In genomic region chr20:3707508-3707899, GRCh38 we compare ENCODE assay signal across 22 cellular contexts. TPM values are rescaled to one million over a fixed set of nuclear protein-coding genes. Genes with fewer than 3 reads are reported as not detected.
DNase-seq lines count a peak whose midpoint lies in the region; ATAC-seq, FAIRE-seq and TF ChIP-seq lines count a peak whose summit lies in the region.
"Had no signal": no experiment of that assay in that cellular context is flagged by ENCODE, and none has a peak within 500 bp of the region (broad histone marks: within the 10 kb centered on the region; RNA-seq: fewer than 3 reads in every experiment).

No MANE protein-coding gene starts in this region.

- H4K91ac ChIP-seq in H1 (replicated peaks; ENCODE audit: insufficient read length, low read length), result no peak overlapping the region

- no peak overlapping the region for H3K9ac ChIP-seq in H1 (replicated peaks in 1 of 4; ENCODE audit: extremely low read depth in 1 of 4, low read depth in 3 of 4, low read length in 3 of 4)

- TF ChIP-seq POLR2A in H1 (IDR thresholded peaks at IDR 0.05; ENCODE audit: control extremely low read depth in 1 of 2, low read depth in 2 of 2, low read length in 2 of 2), result no peak

- H3K27ac ChIP-seq in HEK293 (ENCODE audit: extremely low read depth, low read depth, low read length) (no peak overlapping the region), H1 (ENCODE audit: low read depth, low read length) (no peak overlapping the region), psoas muscle (peak overlapping the region; percentile 68), upper lobe of right lung (no peak overlapping the region)

- no peak overlapping the region for H3K4me2 ChIP-seq in H1 (ENCODE audit: insufficient read depth in 1 of 2, low read depth in 2 of 2, low read length in 2 of 2)

- no peak overlapping the region for H2BK5ac ChIP-seq in H1 (ENCODE audit: low read depth, low read length)

- no peak overlapping the region for H3K14ac ChIP-seq in H1 (ENCODE audit: insufficient read length)

- no peak overlapping the region for H2BK15ac ChIP-seq in H1 (ENCODE audit: low read length)

- H3K79me2 ChIP-seq in H1 (ENCODE audit: control insufficient read depth in 1 of 2, insufficient read depth in 2 of 2, low read length in 2 of 2), result no peaks in the 10 kb centered on the region

- WGBS in H1 (ENCODE audit: extremely low coverage in 1 of 2, insufficient coverage in 1 of 2, insufficient read length in 1 of 2, insufficient replicate concordance in 2 of 2, low coverage in 1 of 2, low lambda C conversion rate in 2 of 2, missing lambda C conversion rate in 1 of 2), 2 experiments, result 74% methylated on average over 3 of the region's 3 CpGs; no CpG with 5 or more reads in 1 of the 2 experiments
- WGBS in psoas muscle, 3 donors, result 70 to 81% (median 75%) methylated on average over 3 of the region's 3 CpGs

- DNase-seq in H1 (ENCODE audit: low read depth in 1 of 2, low spot score in 2 of 2), result no peak
- peak in 1 of 2 donors; percentile 6 for DNase-seq in psoas muscle
- DNase-seq in upper lobe of right lung, result peak; percentile 8
- DNase-seq in NCI-H2029 (lab: John Stamatoyannopoulos, UW), result no peak
- DNase-seq: CD8-positive, alpha-beta T cell; COR-L47; DMS153; DMS79 treated with DMSO at 0.1 percent for 48 hours; GOT3; HCEC 1CT; KG1 had no signal

- no peaks in the 10 kb centered on the region for H3K36me3 ChIP-seq in HEK293 (ENCODE audit: control insufficient read depth in 2 of 2, insufficient read depth in 1 of 2, low read length in 2 of 2)
- no peaks in the 10 kb centered on the region for H3K36me3 ChIP-seq in H1 (ENCODE audit: control insufficient read depth in 2 of 4, insufficient read depth in 4 of 4, low read length in 3 of 4)
- no peaks in the 10 kb centered on the region for H3K36me3 ChIP-seq in psoas muscle (ENCODE audit: insufficient read depth in 1 of 2, low read depth in 1 of 2)
- no peaks in the 10 kb centered on the region for H3K36me3 ChIP-seq in upper lobe of right lung

- H3K27me3 ChIP-seq in H1 (replicated peaks in 1 of 4; ENCODE audit: control insufficient read depth in 3 of 4, extremely low read depth in 1 of 4, insufficient read depth in 3 of 4, low read length in 3 of 4) (no peaks in the 10 kb centered on the region; a peak in 1 of 7 replicates), psoas muscle (ENCODE audit: insufficient read depth in 3 of 3, low read length in 2 of 3) (no peaks in the 10 kb centered on the region), upper lobe of right lung (no peaks in the 10 kb centered on the region)

- POLR2A ChIA-PET in HEK293 (lab: Yijun Ruan, JAX) (interaction anchor here (0.5 kb wide), 1 partner anchor 335 kb away, joined by 3 read pairs; no protein-coding TSS in a partner anchor), H1 (lab: Charles Lee; ENCODE audit: partially characterized antibody) (interaction anchor here (1.1 kb wide), 1 partner anchor 9 kb away, joined by 3 read pairs; no protein-coding TSS in a partner anchor)

- no peak overlapping the region for H2AK5ac ChIP-seq in H1 (ENCODE audit: low read depth, low read length)

- no peak for TF ChIP-seq EP300 in H1 (IDR thresholded peaks at IDR 0.05; ENCODE audit: borderline replicate concordance in 1 of 2, low read depth in 2 of 2, low read length in 2 of 2)

- no peak overlapping the region for H3K4me3 ChIP-seq in HEK293 (ENCODE audit: low read depth, low read length)
- H3K4me3 ChIP-seq in H1 (ENCODE audit: extremely low read depth in 1 of 4, insufficient read depth in 2 of 4, low read depth in 3 of 4, low read length in 4 of 4), result no peak overlapping the region
- no peak overlapping the region for H3K4me3 ChIP-seq in psoas muscle
- no peak overlapping the region for H3K4me3 ChIP-seq in upper lobe of right lung

- no peak overlapping the region for H2AFZ ChIP-seq in H1 (ENCODE audit: low read length)

- no peak overlapping the region for H3K23ac ChIP-seq in H1 (ENCODE audit: insufficient read length)

- no peak overlapping the region for H3K56ac ChIP-seq in H1 (replicated peaks; ENCODE audit: insufficient read length, low read depth, low read length)

- no peaks in the 10 kb centered on the region for H3K79me1 ChIP-seq in H1 (ENCODE audit: low read depth, low read length)

- H2BK12ac ChIP-seq in H1 (ENCODE audit: low read depth, low read length), result no peak overlapping the region

- H3K23me2 ChIP-seq in H1 (ENCODE audit: low read depth, low read length), result peaks cover 4% of the 10 kb centered on the region; the same call in 1 of the 2 replicates

- intact Hi-C loops in psoas muscle (cut with DNase I), result no loop called here
- intact Hi-C loops in upper lobe of right lung (cut with DNase I), result no loop called here

- H3K4me1 ChIP-seq in HEK293 (ENCODE audit: control insufficient read depth, insufficient read depth, low read length) (no peaks in the 10 kb centered on the region), H1 (replicated peaks in 1 of 4; ENCODE audit: control insufficient read depth in 3 of 4, insufficient read depth in 4 of 4, low read length in 3 of 4) (no peaks in the 10 kb centered on the region), psoas muscle (peaks cover 7% of the 10 kb centered on the region), upper lobe of right lung (peaks cover 9% of the 10 kb centered on the region)

- H4K20me1 ChIP-seq in H1 (replicated peaks in 1 of 2; ENCODE audit: control insufficient read depth in 1 of 2, insufficient read depth in 2 of 2, low read length in 2 of 2), result no peaks in the 10 kb centered on the region

- CTCF ChIA-PET in HEK293 (lab: Yijun Ruan, JAX), result interaction anchor here (0.6 to 3.7 kb wide), 12 partner anchors 8 to 144 kb away, joined by 3 to 22 read pairs (median 4); no protein-coding TSS in a partner anchor
- CTCF ChIA-PET in H1 (lab: Charles Lee; ENCODE audit: partially characterized antibody), result interaction anchor here (0.7 to 45.1 kb wide), 10 partner anchors 7 to 144 kb away, joined by 3 to 1432 read pairs (median 3); partner anchors contain the start of genes ADAM33 and SIGLEC1

- H2BK20ac ChIP-seq in H1 (ENCODE audit: low read length), result no peak overlapping the region

- FAIRE-seq in H1 (lab: Jason Lieb, UNC), result no peak
- FAIRE-seq: D721Med, G401.6, GM12891 had no signal

- H3K4ac ChIP-seq in H1 (replicated peaks; ENCODE audit: insufficient read length, low read depth, low read length), result no peak overlapping the region

- no peak overlapping the region for H4K8ac ChIP-seq in H1 (ENCODE audit: extremely low read depth, insufficient read depth, low read length)

- no peaks in the 10 kb centered on the region for H3K9me3 ChIP-seq in HEK293 (ENCODE audit: control insufficient read depth, insufficient read depth, low read depth, low read length)
- H3K9me3 ChIP-seq in H1 (ENCODE audit: insufficient read depth in 2 of 2, low read depth in 1 of 2, low read length in 1 of 2), result no peaks in the 10 kb centered on the region
- no peaks in the 10 kb centered on the region for H3K9me3 ChIP-seq in psoas muscle
- H3K9me3 ChIP-seq in upper lobe of right lung, result no peaks in the 10 kb centered on the region

- TF ChIP-seq CTCF in HEK293 (tag by site-specific recombination; IDR thresholded peaks at IDR 0.05) (no peak), H1 (IDR thresholded peaks at IDR 0.05; ENCODE audit: control extremely low read depth in 1 of 3, insufficient read depth in 1 of 3, low read depth in 1 of 3, low read length in 3 of 3) (no peak), psoas muscle (IDR thresholded peaks at IDR 0.05) (no peak), upper lobe of right lung (IDR thresholded peaks at IDR 0.05) (no peak)

- no peak for TF ChIP-seq RAD21 in H1 (IDR thresholded peaks at IDR 0.05 in 1 of 2, conservative IDR thresholded peaks at IDR 0.05 in 1 of 2; ENCODE audit: low read depth in 2 of 2, low read length in 2 of 2)

- H4K5ac ChIP-seq in H1 (ENCODE audit: insufficient read length, low read depth, low read length), result no peak overlapping the region

- H3K18ac ChIP-seq in H1 (ENCODE audit: extremely low read depth, low read length), result no peak overlapping the region

- peak in 2 of 4 donors; percentile 40 to 42 for ATAC-seq in psoas muscle
- no peak for ATAC-seq in upper lobe of right lung
- no peak for ATAC-seq in GM18519 (IDR thresholded peaks at IDR 0.05; ENCODE audit: low FRiP score, unreplicated experiment)
- ATAC-seq in GM18870 (IDR thresholded peaks at IDR 0.05; ENCODE audit: unreplicated experiment), result no peak
- ATAC-seq: CD8-positive, alpha-beta T cell had no signal

- no peak overlapping the region for H2BK120ac ChIP-seq in H1 (replicated peaks; ENCODE audit: low read depth, low read length)

RNA-seq across cellular contexts. Expression of gene SIGLEC1, which starts 4.9 kb away (rescaled TPM):
- not detected in 2 replicates for total RNA-seq in H1 (2021; fragmentation: NEBNext Ultra II Directional; extraction: Animal tissue kit (Norgen Biotek cat#: 25700))
- polyA plus RNA-seq in H1 (2011; rRNA removed) (0.02 TPM in 2 replicates), psoas muscle (1 to 10 TPM in 2 of 3 donors, under 1 TPM in 1; 0.98 to 2.6 (median 1.3) TPM)
- not detected for polyA plus RNA-seq in H1 (2011; cell fraction: cytosol; rRNA removed)
- 0.04 TPM for polyA plus RNA-seq in H1 (2011; cell fraction: nucleus; rRNA removed)
- not detected in 4 replicates for polyA plus RNA-seq in H1 (2012, experiment 1 of 2)
- not detected for polyA plus RNA-seq in H1 (2012, experiment 2 of 2)
- polyA plus RNA-seq in H1 (2013, experiment 1 of 2), result not detected
- polyA plus RNA-seq in H1 (2013, experiment 2 of 2), result not detected
- not detected in 2 replicates for polyA minus RNA-seq in H1 (2011; rRNA and poly(A)+ RNA removed)
- polyA minus RNA-seq in H1 (2011; cell fraction: cytosol; rRNA and poly(A)+ RNA removed), result not detected
- polyA minus RNA-seq in H1 (2011; cell fraction: nucleus; rRNA and poly(A)+ RNA removed), result not detected
- total RNA-seq in psoas muscle (1 to 10 TPM; 2.3 to 6.2 (median 3.5) TPM), upper lobe of right lung (53.6 TPM)
- total RNA-seq: A673, HT-29, IMR-90 had no signal
- polyA plus RNA-seq: BJ, IMR-90 had no signal

RNA-seq across cellular contexts. Expression of gene HSPA12B, which starts 25.0 kb away (rescaled TPM):
- 4.3 and 4.9 TPM in 2 replicates for total RNA-seq in H1 (2021; fragmentation: NEBNext Ultra II Directional; extraction: Animal tissue kit (Norgen Biotek cat#: 25700))
- 2.2 and 3.5 TPM in 2 replicates for polyA plus RNA-seq in H1 (2011; rRNA removed)
- 3.1 TPM for polyA plus RNA-seq in H1 (2011; cell fraction: cytosol; rRNA removed)
- polyA plus RNA-seq in H1 (2011; cell fraction: nucleus; rRNA removed), result 7.7 TPM
- polyA plus RNA-seq in H1 (2012, experiment 1 of 2), result 2.8 to 6.7 TPM (median 5.2 TPM) in 4 replicates
- 2.5 TPM for polyA plus RNA-seq in H1 (2012, experiment 2 of 2)
- 2.7 TPM for polyA plus RNA-seq in H1 (2013, experiment 1 of 2)
- polyA plus RNA-seq in H1 (2013, experiment 2 of 2), result 2.5 TPM
- 1.6 and 1.9 TPM in 2 replicates for polyA minus RNA-seq in H1 (2011; rRNA and poly(A)+ RNA removed)
- 2.5 TPM for polyA minus RNA-seq in H1 (2011; cell fraction: cytosol; rRNA and poly(A)+ RNA removed)
- polyA minus RNA-seq in H1 (2011; cell fraction: nucleus; rRNA and poly(A)+ RNA removed), result 8.1 TPM
- 1 to 10 TPM; 5.7 to 9.7 (median 8.2) TPM for total RNA-seq in psoas muscle
- 1 to 10 TPM; 4.0 to 7.6 (median 7.5) TPM for polyA plus RNA-seq in psoas muscle
- 33.7 TPM for total RNA-seq in upper lobe of right lung
- total RNA-seq: A673; CD8-positive, alpha-beta T cell; HT-29; IMR-90 had no signal
- polyA plus RNA-seq: CD14-positive monocyte, IMR-90 had no signal

RNA-seq across cellular contexts. Expression of gene ADAM33, which starts 25.7 kb away (rescaled TPM):
- total RNA-seq in H1 (2021; fragmentation: NEBNext Ultra II Directional; extraction: Animal tissue kit (Norgen Biotek cat#: 25700)), result 5.7 and 6.0 TPM in 2 replicates
- polyA plus RNA-seq in H1 (2011; rRNA removed), result 4.2 and 7.0 TPM in 2 replicates
- polyA plus RNA-seq in H1 (2011; cell fraction: cytosol; rRNA removed), result 5.8 TPM
- polyA plus RNA-seq in H1 (2011; cell fraction: nucleus; rRNA removed), result 49.2 TPM
- polyA plus RNA-seq in H1 (2012, experiment 1 of 2), result 4.7 to 8.5 TPM (median 6.9 TPM) in 4 replicates
- polyA plus RNA-seq in H1 (2012, experiment 2 of 2), result 3.2 TPM
- polyA plus RNA-seq in H1 (2013, experiment 1 of 2), result 4.5 TPM
- 4.1 TPM for polyA plus RNA-seq in H1 (2013, experiment 2 of 2)
- polyA minus RNA-seq in H1 (2011; rRNA and poly(A)+ RNA removed), result 1.6 and 2.3 TPM in 2 replicates
- 1.6 TPM for polyA minus RNA-seq in H1 (2011; cell fraction: cytosol; rRNA and poly(A)+ RNA removed)
- 10.8 TPM for polyA minus RNA-seq in H1 (2011; cell fraction: nucleus; rRNA and poly(A)+ RNA removed)
- total RNA-seq in psoas muscle, result 1 to 10 TPM; 2.4 to 8.9 (median 3.1) TPM
- polyA plus RNA-seq in psoas muscle, result 1 to 10 TPM; 4.3 to 6.6 (median 4.6) TPM
- 11.0 TPM for total RNA-seq in upper lobe of right lung
- total RNA-seq: A673; CD8-positive, alpha-beta T cell; HT-29 had no signal
- polyA plus RNA-seq: CD14-positive monocyte had no signal

RNA-seq across cellular contexts. Expression of gene GFRA4, which starts 44.3 kb away (rescaled TPM):
- total RNA-seq in H1 (2021; fragmentation: NEBNext Ultra II Directional; extraction: Animal tissue kit (Norgen Biotek cat#: 25700)), result not detected in 2 replicates
- polyA plus RNA-seq in H1 (2011; rRNA removed) (0.05 TPM in 1 of 2 replicates, not detected in the other), psoas muscle (not detected)
- polyA plus RNA-seq in H1 (2011; cell fraction: cytosol; rRNA removed), result not detected
- 0.13 TPM for polyA plus RNA-seq in H1 (2011; cell fraction: nucleus; rRNA removed)
- polyA plus RNA-seq in H1 (2012, experiment 1 of 2), result not detected in 4 replicates
- not detected for polyA plus RNA-seq in H1 (2012, experiment 2 of 2)
- not detected for polyA plus RNA-seq in H1 (2013, experiment 1 of 2)
- not detected for polyA plus RNA-seq in H1 (2013, experiment 2 of 2)
- polyA minus RNA-seq in H1 (2011; rRNA and poly(A)+ RNA removed), result not detected in 2 replicates
- not detected for polyA minus RNA-seq in H1 (2011; cell fraction: cytosol; rRNA and poly(A)+ RNA removed)
- polyA minus RNA-seq in H1 (2011; cell fraction: nucleus; rRNA and poly(A)+ RNA removed), result not detected
- total RNA-seq in psoas muscle (not detected), upper lobe of right lung (not detected)
- total RNA-seq: A673; CD8-positive, alpha-beta T cell; HT-29; IMR-90 had no signal
- polyA plus RNA-seq: BJ, CD14-positive monocyte, IMR-90 had no signal
